In the genomic region with DNA sequence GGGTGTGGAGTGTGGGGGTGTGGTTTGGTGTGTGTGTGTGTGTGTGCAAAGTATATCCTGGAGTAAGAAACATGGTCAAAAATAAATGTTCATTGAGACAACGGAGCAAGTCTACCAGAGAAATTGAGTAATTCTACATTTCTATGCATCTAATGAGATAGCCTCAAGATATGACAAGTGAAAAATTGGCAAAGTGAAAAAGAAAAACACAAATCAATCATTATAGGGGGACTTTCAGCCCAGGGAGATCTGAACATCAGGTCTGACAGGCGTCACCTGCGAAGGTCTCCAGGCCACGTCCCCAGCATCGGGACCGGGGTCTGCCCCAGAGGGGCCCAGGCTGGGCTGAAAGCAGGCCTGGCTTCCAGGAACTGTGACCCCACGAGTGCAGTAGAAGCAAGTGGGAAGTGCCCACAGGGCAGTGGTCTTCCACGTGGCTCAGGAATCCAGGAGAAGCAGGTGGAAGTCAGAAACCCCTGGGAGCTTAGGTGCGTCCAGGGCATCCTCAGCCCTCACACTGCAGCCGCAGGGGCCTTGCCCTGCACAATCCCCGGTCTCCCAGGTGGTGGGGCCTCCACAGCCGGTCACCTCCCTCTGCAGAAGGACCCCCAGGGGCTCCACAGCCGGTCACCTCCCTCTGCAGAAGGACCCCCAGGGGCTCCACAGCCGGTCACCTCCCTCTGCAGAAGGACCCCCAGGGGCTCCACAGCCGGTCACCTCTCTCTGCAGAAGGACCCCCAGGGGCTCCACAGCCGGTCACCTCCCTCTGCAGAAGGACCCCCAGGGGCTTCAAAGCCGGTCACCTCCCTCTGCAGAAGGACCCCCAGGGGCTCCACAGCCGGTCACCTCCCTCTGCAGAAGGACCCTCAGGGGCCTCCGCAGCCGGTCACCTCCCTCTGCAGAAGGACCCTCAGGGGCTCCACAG, we compare ENCODE assay signal across 8 cellular contexts. TPM values are rescaled to one million over a fixed set of nuclear protein-coding genes. Genes with fewer than 3 reads are reported as not detected.
DNase-seq lines count a peak whose midpoint lies in the region; ATAC-seq and TF ChIP-seq lines count a peak whose summit lies in the region.
"Not testable (repeated sequence)": the region's sequence is repeated elsewhere in the genome, so short reads cannot be mapped to it uniquely, and the experiment has no call there.

No MANE protein-coding gene starts in this region.

- CTCF ChIA-PET in activated CD8-positive, alpha-beta memory T cell treated with anti-CD3 and anti-CD28 coated beads, Interleukin-2, amount 10 ng/mL, durations not matched to agents 7 days and 5 days (lab: Charles Lee): not testable (repeated sequence)

- H3K9me3 ChIP-seq in endodermal cell (ENCODE audit: control insufficient read depth, low read length): not testable (repeated sequence)

- H3K4me3 ChIP-seq in AG10803 (ENCODE audit: low read length); endodermal cell (ENCODE audit: low read length): not testable (repeated sequence)

- H3K27me3 ChIP-seq in endodermal cell (ENCODE audit: control insufficient read depth, insufficient read depth, low read length, poor library complexity, severe bottlenecking): not testable (repeated sequence)

- H3K9ac ChIP-seq in endodermal cell (ENCODE audit: extremely low read depth, low read length, poor library complexity, severe bottlenecking): not testable (repeated sequence)

- 93% methylated on average over 8 to 17 of the region's 20 CpGs for WGBS in endodermal cell (ENCODE audit: insufficient coverage in 1 of 2, insufficient read length in 1 of 2), 2 experiments

- H3K4me3 Mint-ChIP-seq in activated CD8-positive, alpha-beta memory T cell treated with anti-CD3 and anti-CD28 coated beads, Interleukin-2, amount 10 ng/mL, durations not matched to agents 7 days and 5 days; activated naive CD8-positive, alpha-beta T cell; endodermal cell; natural killer cell treated with Interleukin-12 subunit alpha and Interleukin-12 subunit beta and Interleukin-15 and Interleukin-18, amount 100 ng/mL, for 72 hours; stimulated activated naive CD8-positive, alpha-beta T cell treated with anti-CD3 and anti-CD28 coated beads, Interleukin-15, amount 100 ng/mL, for 72 hours: not testable (repeated sequence)

- not testable (repeated sequence) for H3K36me3 Mint-ChIP-seq in activated CD8-positive, alpha-beta memory T cell treated with anti-CD3 and anti-CD28 coated beads, Interleukin-2, amount 10 ng/mL, durations not matched to agents 7 days and 5 days; activated naive CD8-positive, alpha-beta T cell; natural killer cell treated with Interleukin-12 subunit alpha and Interleukin-12 subunit beta and Interleukin-15 and Interleukin-18, amount 100 ng/mL, for 72 hours
- peaks cover 43% of the 10 kb centered on the region for H3K36me3 Mint-ChIP-seq in endodermal cell (ENCODE audit: low read depth)

- H3K4me1 Mint-ChIP-seq in activated CD8-positive, alpha-beta memory T cell treated with anti-CD3 and anti-CD28 coated beads, Interleukin-2, amount 10 ng/mL, durations not matched to agents 7 days and 5 days; activated naive CD8-positive, alpha-beta T cell (ENCODE audit: low read depth); endodermal cell; natural killer cell treated with Interleukin-12 subunit alpha and Interleukin-12 subunit beta and Interleukin-15 and Interleukin-18, amount 100 ng/mL, for 72 hours (ENCODE audit: low read depth in 2 of 2); stimulated activated naive CD8-positive, alpha-beta T cell treated with anti-CD3 and anti-CD28 coated beads, Interleukin-15, amount 100 ng/mL, for 72 hours: not testable (repeated sequence)

- H3K27me3 Mint-ChIP-seq in activated CD8-positive, alpha-beta memory T cell treated with anti-CD3 and anti-CD28 coated beads, Interleukin-2, amount 10 ng/mL, durations not matched to agents 7 days and 5 days; activated naive CD8-positive, alpha-beta T cell; endodermal cell (ENCODE audit: insufficient read depth); natural killer cell treated with Interleukin-12 subunit alpha and Interleukin-12 subunit beta and Interleukin-15 and Interleukin-18, amount 100 ng/mL, for 72 hours; stimulated activated naive CD8-positive, alpha-beta T cell treated with anti-CD3 and anti-CD28 coated beads, Interleukin-15, amount 100 ng/mL, for 72 hours: not testable (repeated sequence)

- DNase-seq in AG10803 (ENCODE audit: low read depth): peak; percentile 9
- DNase-seq in NAMALWA (ENCODE audit: low spot score): peak; percentile 38
- not testable (repeated sequence) for DNase-seq in activated CD8-positive, alpha-beta memory T cell treated with anti-CD3 and anti-CD28 coated beads, Interleukin-2, amount 10 ng/mL, durations not matched to agents 7 days and 5 days; stimulated activated naive CD8-positive, alpha-beta T cell treated with anti-CD3 and anti-CD28 coated beads, Interleukin-15, amount 100 ng/mL, for 72 hours
- DNase-seq in endodermal cell: peak; percentile 34
- DNase-seq in left lobe of liver (ENCODE audit: low spot score): peak; percentile 45
- DNase-seq in natural killer cell treated with Interleukin-12 subunit alpha and Interleukin-12 subunit beta and Interleukin-15 and Interleukin-18, amount 100 ng/mL, for 72 hours (ENCODE audit: low spot score): peak; percentile 58

- not testable (repeated sequence) for H3K4me1 ChIP-seq in endodermal cell (ENCODE audit: control insufficient read depth, insufficient read depth, low read length)

- peak; percentile 29 for ATAC-seq in activated CD8-positive, alpha-beta memory T cell treated with anti-CD3 and anti-CD28 coated beads, Interleukin-2, amount 10 ng/mL, durations not matched to agents 7 days and 5 days
- peak; percentile 3 for ATAC-seq in left lobe of liver
- ATAC-seq in natural killer cell treated with Interleukin-12 subunit alpha and Interleukin-12 subunit beta and Interleukin-15 and Interleukin-18, amount 100 ng/mL, for 72 hours: not testable (repeated sequence)
- peak; percentile 11 for ATAC-seq in stimulated activated naive CD8-positive, alpha-beta T cell treated with anti-CD3 and anti-CD28 coated beads, Interleukin-15, amount 100 ng/mL, for 72 hours

- not testable (repeated sequence) for TF ChIP-seq CTCF in AG10803 (conservative IDR thresholded peaks at IDR 0.05; ENCODE audit: low read length); endodermal cell (conservative IDR thresholded peaks at IDR 0.05)

- H3K36me3 ChIP-seq in endodermal cell (ENCODE audit: control insufficient read depth, insufficient read depth, low read length): peaks cover 39% of the 10 kb centered on the region

- H3K27ac ChIP-seq in endodermal cell (ENCODE audit: low read depth, low read length): not testable (repeated sequence)

- H3K9me3 Mint-ChIP-seq in activated CD8-positive, alpha-beta memory T cell treated with anti-CD3 and anti-CD28 coated beads, Interleukin-2, amount 10 ng/mL, durations not matched to agents 7 days and 5 days (ENCODE audit: low read depth); activated naive CD8-positive, alpha-beta T cell (ENCODE audit: low read depth); endodermal cell; natural killer cell treated with Interleukin-12 subunit alpha and Interleukin-12 subunit beta and Interleukin-15 and Interleukin-18, amount 100 ng/mL, for 72 hours; stimulated activated naive CD8-positive, alpha-beta T cell treated with anti-CD3 and anti-CD28 coated beads, Interleukin-15, amount 100 ng/mL, for 72 hours: not testable (repeated sequence)

- not testable (repeated sequence) for H3K27ac Mint-ChIP-seq in activated CD8-positive, alpha-beta memory T cell treated with anti-CD3 and anti-CD28 coated beads, Interleukin-2, amount 10 ng/mL, durations not matched to agents 7 days and 5 days; endodermal cell; natural killer cell treated with Interleukin-12 subunit alpha and Interleukin-12 subunit beta and Interleukin-15 and Interleukin-18, amount 100 ng/mL, for 72 hours
- H3K27ac Mint-ChIP-seq in activated naive CD8-positive, alpha-beta T cell: peak overlapping the region; percentile 16
- peak overlapping the region in 1 of 2 donors; percentile 48 for H3K27ac Mint-ChIP-seq in stimulated activated naive CD8-positive, alpha-beta T cell treated with anti-CD3 and anti-CD28 coated beads, Interleukin-15, amount 100 ng/mL, for 72 hours

RNA-seq across cellular contexts. Expression of gene SLC19A1, which starts 40.9 kb away (rescaled TPM):
- total RNA-seq in activated CD8-positive, alpha-beta memory T cell treated with anti-CD3 and anti-CD28 coated beads, Interleukin-2, amount 10 ng/mL, durations not matched to agents 7 days and 5 days: 10 to 100 TPM; 53.2 to 60.2 TPM
- total RNA-seq in endodermal cell: 10 to 100 TPM; 28.8 to 29.4 TPM
- 19.9 TPM for polyA plus RNA-seq in endodermal cell (2013, experiment 1 of 2)
- polyA plus RNA-seq in endodermal cell (2013, experiment 2 of 2): 16.4 TPM
- total RNA-seq in left lobe of liver: 13.7 TPM
- 100 to 1,000 TPM in 1 of 2 donors, 10 to 100 TPM in 1; 23.3 to 110 TPM for total RNA-seq in natural killer cell treated with Interleukin-12 subunit alpha and Interleukin-12 subunit beta and Interleukin-15 and Interleukin-18, amount 100 ng/mL, for 72 hours
